In the genomic region with DNA sequence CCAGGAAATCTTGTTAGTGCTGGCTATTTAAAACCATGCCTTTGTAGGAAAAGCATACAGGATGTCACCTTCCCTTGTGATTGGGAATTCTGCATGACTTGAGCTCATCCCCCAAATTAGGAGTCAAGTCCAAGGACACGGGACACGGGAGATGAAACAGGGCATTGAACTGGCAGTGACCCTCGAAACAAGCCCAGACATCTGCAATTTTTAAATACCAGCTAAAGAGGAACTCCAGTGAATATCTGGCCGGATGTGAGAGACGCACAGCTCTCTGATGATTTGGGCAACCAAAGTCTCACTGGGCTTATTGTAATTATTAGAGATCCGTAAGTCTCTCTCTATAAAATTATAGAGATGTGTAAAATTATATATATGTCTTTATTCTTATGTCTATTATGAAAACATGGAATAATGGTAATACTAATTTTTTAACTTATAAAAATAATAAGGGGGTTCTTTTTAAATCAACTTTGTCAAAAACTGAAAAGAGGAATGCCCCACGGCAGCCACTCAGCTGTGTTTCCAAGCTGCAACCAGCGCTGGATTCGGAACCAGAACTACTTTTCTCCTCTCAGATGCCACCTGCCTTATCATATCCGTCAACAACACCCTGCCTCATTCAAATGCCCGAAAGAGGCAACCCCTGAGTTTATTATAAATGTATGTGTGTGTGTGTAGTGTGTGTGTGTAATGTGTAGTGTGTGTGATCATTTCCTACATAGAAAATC, we compare ENCODE assay signal across 13 cellular contexts. TPM values are rescaled to one million over a fixed set of nuclear protein-coding genes. Genes with fewer than 3 reads are reported as not detected.
DNase-seq lines count a peak whose midpoint lies in the region; ATAC-seq and TF ChIP-seq lines count a peak whose summit lies in the region.
"Had no signal": no experiment of that assay in that cellular context is flagged by ENCODE, and none has a peak within 500 bp of the region (broad histone marks: within the 10 kb centered on the region; RNA-seq: fewer than 3 reads in every experiment).

No MANE protein-coding gene starts in this region.

- ATAC-seq in Right ventricle myocardium superior (ENCODE audit: poor library complexity) (no peak), left lung (peak; percentile 14), upper lobe of right lung (peak; percentile 44)
- ATAC-seq: left cardiac atrium had no signal

- H3K36me3 ChIP-seq in left ventricle myocardium inferior (peaks cover 21% of the 10 kb centered on the region), OCI-LY1 (ENCODE audit: insufficient read depth, low read length) (no peaks in the 10 kb centered on the region), left lung (peaks cover 0 to 15% of the 10 kb centered on the region in 2 donors), upper lobe of right lung (peaks cover 21% of the 10 kb centered on the region), osteoblast (ENCODE audit: insufficient read depth, low read length) (peaks cover 16% of the 10 kb centered on the region)

- no peak overlapping the region for H3K9ac ChIP-seq in OCI-LY1 (ENCODE audit: low read length)

- peak overlapping the region; percentile 32 for H3K27ac ChIP-seq in left ventricle myocardium inferior (replicated peaks)
- H3K27ac ChIP-seq in OCI-LY1 (ENCODE audit: low read depth, low read length, poor library complexity, severe bottlenecking) = peak overlapping the region; percentile 24
- H3K27ac ChIP-seq in left lung = no peak overlapping the region
- no peak overlapping the region for H3K27ac ChIP-seq in upper lobe of right lung
- no peak overlapping the region for H3K27ac ChIP-seq in osteoblast (ENCODE audit: low read depth, low read length)
- H3K27ac ChIP-seq: RWPE1 had no signal

- H3F3A ChIP-seq in OCI-LY1 (ENCODE audit: insufficient read depth, low read length) = no peaks in the 10 kb centered on the region

- H4K20me1 ChIP-seq in OCI-LY1 (ENCODE audit: insufficient read depth, low read length) (no peaks in the 10 kb centered on the region), osteoblast (ENCODE audit: insufficient read depth, low read length) (no peaks in the 10 kb centered on the region)

- H3K27me3 ChIP-seq in left ventricle myocardium inferior (ENCODE audit: low read depth) (no peaks in the 10 kb centered on the region), OCI-LY1 (ENCODE audit: insufficient read depth, low read length) (no peaks in the 10 kb centered on the region), left lung (no peaks in the 10 kb centered on the region), upper lobe of right lung (no peaks in the 10 kb centered on the region), osteoblast (ENCODE audit: insufficient read depth, low read length) (no peaks in the 10 kb centered on the region)

- H3K4me3 ChIP-seq in left ventricle myocardium inferior = no peak overlapping the region
- peak overlapping the region; percentile 13 for H3K4me3 ChIP-seq in OCI-LY1 (ENCODE audit: low read depth, low read length, poor library complexity, severe bottlenecking)
- H3K4me3 ChIP-seq in left lung = no peak overlapping the region
- H3K4me3 ChIP-seq in upper lobe of right lung = no peak overlapping the region
- H3K4me3 ChIP-seq in osteoblast (ENCODE audit: insufficient read depth, low read length) = no peak overlapping the region
- H3K4me3 ChIP-seq: stomach had no signal

- intact Hi-C loops in left ventricle myocardium inferior (cut with micrococcal nuclease) (no loop called here), Right ventricle myocardium superior (cut with DNase I) (loop anchor here (10.0 kb wide), 2 partner anchors 46 to 84 kb away; partner anchors contain the start of gene PRDM15), left lung (cut with DNase I) (no loop called here), upper lobe of right lung (cut with DNase I) (no loop called here)

- H3K79me2 ChIP-seq in OCI-LY1 (ENCODE audit: insufficient read depth, low read length) = no peaks in the 10 kb centered on the region
- peaks cover 15% of the 10 kb centered on the region for H3K79me2 ChIP-seq in osteoblast (ENCODE audit: insufficient read depth, low read length)

- H3K4me2 ChIP-seq in OCI-LY1 (ENCODE audit: low read length) (peak overlapping the region; percentile 55), osteoblast (ENCODE audit: insufficient read depth, low read length) (no peak overlapping the region)

- H3K9me3 ChIP-seq in left ventricle myocardium inferior (replicated peaks) (no peaks in the 10 kb centered on the region), OCI-LY1 (ENCODE audit: low read length) (no peaks in the 10 kb centered on the region), left lung (no peaks in the 10 kb centered on the region), upper lobe of right lung (no peaks in the 10 kb centered on the region), osteoblast (ENCODE audit: low read depth, low read length) (no peaks in the 10 kb centered on the region)
- H3K9me3 ChIP-seq: stomach had no signal

- peaks cover 58% of the 10 kb centered on the region for H3K4me1 ChIP-seq in left ventricle myocardium inferior
- peaks cover 37% of the 10 kb centered on the region for H3K4me1 ChIP-seq in OCI-LY1 (ENCODE audit: insufficient read depth, low read length, severe bottlenecking)
- peaks cover 6 to 30% of the 10 kb centered on the region in 2 donors for H3K4me1 ChIP-seq in left lung
- H3K4me1 ChIP-seq in upper lobe of right lung = peaks cover 24% of the 10 kb centered on the region
- H3K4me1 ChIP-seq in osteoblast (ENCODE audit: insufficient read depth, low read length) = peaks cover 41% of the 10 kb centered on the region

- no peak for TF ChIP-seq CTCF in left ventricle myocardium inferior (IDR thresholded peaks at IDR 0.05; ENCODE audit: borderline replicate concordance)
- no peak for TF ChIP-seq CTCF in OCI-LY1 (IDR thresholded peaks at IDR 0.05; ENCODE audit: low read length)
- no peak for TF ChIP-seq CTCF in left lung (IDR thresholded peaks at IDR 0.05)
- TF ChIP-seq CTCF in upper lobe of right lung (IDR thresholded peaks at IDR 0.05) = no peak
- no peak for TF ChIP-seq CTCF in osteoblast (IDR thresholded peaks at IDR 0.05; ENCODE audit: extremely low read depth, low read depth, low read length)

- H3K9me2 ChIP-seq in OCI-LY1 (ENCODE audit: low read depth, low read length) = no peaks in the 10 kb centered on the region

- H2AFZ ChIP-seq in OCI-LY1 (ENCODE audit: low read length) = no peak overlapping the region
- no peak overlapping the region for H2AFZ ChIP-seq in osteoblast (ENCODE audit: low read length)

- no peak for DNase-seq in left ventricle myocardium inferior
- no peak for DNase-seq in Right ventricle myocardium superior
- DNase-seq in left lung = no peak
- no peak for DNase-seq in upper lobe of right lung
- no peak for DNase-seq in osteoblast (ENCODE audit: insufficient read length, low spot score, missing footprints)
- DNase-seq in SW 1271 (lab: John Stamatoyannopoulos, UW) = no peak
- DNase-seq in NCI-H82 treated with DMSO at 0.1 percent for 48 hours (lab: John Stamatoyannopoulos, UW; ENCODE audit: unreplicated experiment) = no peak
- DNase-seq: activated CD4-positive, CD25-positive, alpha-beta regulatory T cell treated with anti-CD3 and anti-CD28 coated beads, Interleukin-2, amount 50 U/mL, for 72 hours; hippocampal formation; left cardiac atrium; stomach had no signal

RNA-seq across cellular contexts. Expression of gene C2CD2, which starts 32.6 kb away (rescaled TPM):
- total RNA-seq in left ventricle myocardium inferior = 5.9 TPM
- total RNA-seq in Right ventricle myocardium superior = 4.6 TPM
- total RNA-seq in left lung = 10 to 100 TPM; 19.4 to 22.0 TPM
- total RNA-seq in upper lobe of right lung = 26.4 TPM
- total RNA-seq in osteoblast = 33.9 and 40.9 TPM in 2 replicates

RNA-seq across cellular contexts. Expression of gene PRDM15, which starts 42.1 kb away (rescaled TPM):
- 2.9 TPM for total RNA-seq in left ventricle myocardium inferior
- total RNA-seq in Right ventricle myocardium superior = 3.8 TPM
- 1 to 10 TPM; 6.2 to 7.8 TPM for total RNA-seq in left lung
- total RNA-seq in upper lobe of right lung = 7.4 TPM
- total RNA-seq in osteoblast = 7.2 and 8.8 TPM in 2 replicates

Comparison
In these comparisons a context has a peak if more than half of its experiments do, and no peak if none do; other contexts are left out.
1. H3K27ac ChIP-seq: peak in left ventricle myocardium inferior (single experiment) and OCI-LY1 (single experiment); none in left lung (0 of 2), upper lobe of right lung (single experiment) and osteoblast (single experiment).